In genomic region chr3:32467333-32468070, GRCh38 we compare ENCODE assay signal across 1 cellular context.
A peak's percentile ranks its signal among the peaks of the same experiment; 100 is the strongest.
TF ChIP-seq lines count a peak whose summit lies in the region.

No MANE protein-coding gene starts in this region.

TF ChIP-seq in K562, 482 proteins besides CTCF, POLR2A, EP300 and RAD21 (continues in another document):
- TF ChIP-seq L3MBTL2 (IDR thresholded peaks at IDR 0.05) (peak; percentile 59; the same call in 1 of the 2 replicates), HNRNPUL1 (IDR thresholded peaks at IDR 0.05; ENCODE audit: low read length) (no peak), MBD1 (CRISPR knock-in tag; IDR thresholded peaks at IDR 0.05) (peak; percentile 69; the same call in 1 of the 2 replicates), CXXC5 (CRISPR knock-in tag; IDR thresholded peaks at IDR 0.05) (0 out of 2 replicates have a peak, but pooled peaks have one; percentile 35), POLR3A (IDR thresholded peaks at IDR 0.05; ENCODE audit: borderline replicate concordance, extremely low read depth, insufficient read depth, insufficient read length) (no peak), RERE (CRISPR knock-in tag; IDR thresholded peaks at IDR 0.05; ENCODE audit: borderline replicate concordance) (no peak), NCOA6 (IDR thresholded peaks at IDR 0.05) (no peak), TFAP4 (CRISPR knock-in tag; IDR thresholded peaks at IDR 0.05; ENCODE audit: borderline replicate concordance) (peak; percentile 69), BRD4 (IDR thresholded peaks at IDR 0.05) (no peak), ARID3A (IDR thresholded peaks at IDR 0.05; ENCODE audit: borderline replicate concordance, low read depth, low read length) (no peak), RBFOX2 (IDR thresholded peaks at IDR 0.05; ENCODE audit: low read depth, low read length) (no peak), NCOA2 (IDR thresholded peaks at IDR 0.05; ENCODE audit: partially characterized antibody in 2 of 2) (no peak), MAX (CRISPR knock-in tag; IDR thresholded peaks at IDR 0.05) (no peak), PBX2 (CRISPR knock-in tag; IDR thresholded peaks at IDR 0.05; ENCODE audit: low read depth) (no peak), PBX2 (tag; conservative IDR thresholded peaks at IDR 0.05; ENCODE audit: low read depth) (no peak), NRF1 (conservative IDR thresholded peaks at IDR 0.05 in 1 of 2, IDR thresholded peaks at IDR 0.05 in 1 of 2) (peak; percentile 35 to 46; a peak in 3 of 4 replicates), RBBP5 (IDR thresholded peaks at IDR 0.05; ENCODE audit: borderline replicate concordance, insufficient read depth, low read length, poor library complexity, severe bottlenecking) (no peak), ZNF143 (CRISPR knock-in tag; IDR thresholded peaks at IDR 0.05) (no peak), ZEB2 (IDR thresholded peaks at IDR 0.05) (no peak), TBL1XR1 (IDR thresholded peaks at IDR 0.05; ENCODE audit: low read length in 2 of 2) (no peak), ZNF778 (CRISPR knock-in tag; IDR thresholded peaks at IDR 0.05) (no peak), YY1 (IDR thresholded peaks at IDR 0.05; ENCODE audit: borderline replicate concordance in 1 of 3, control insufficient read depth in 1 of 3, extremely low read depth in 1 of 3, insufficient read depth in 3 of 3, insufficient read length in 1 of 3, insufficient replicate concordance in 2 of 3, low read depth in 1 of 3, low read length in 2 of 3) (peak in 2 of 3 experiments; percentile 14 to 18), MITF (IDR thresholded peaks at IDR 0.05) (no peak), ZNF212 (CRISPR knock-in tag; IDR thresholded peaks at IDR 0.05) (no peak), LEF1 (IDR thresholded peaks at IDR 0.05) (no peak), NCOA1 (IDR thresholded peaks at IDR 0.05; ENCODE audit: low read depth) (no peak), ZBTB26 (CRISPR knock-in tag; IDR thresholded peaks at IDR 0.05) (no peak), ZNF23 (CRISPR knock-in tag; IDR thresholded peaks at IDR 0.05) (no peak), HMGN3 (IDR thresholded peaks at IDR 0.05; ENCODE audit: borderline replicate concordance, extremely low read depth, insufficient read length, low read depth, low read length) (peak; percentile 42), RB1 (IDR thresholded peaks at IDR 0.05; ENCODE audit: low read depth) (peak; percentile 94), CTCFL (IDR thresholded peaks at IDR 0.05; ENCODE audit: borderline replicate concordance, insufficient read depth, low read depth, low read length, poor library complexity, severe bottlenecking) (peak; percentile 79), MYC (IDR thresholded peaks at IDR 0.05; ENCODE audit: low read depth, low read length) (peak; percentile 67), MYC (CRISPR knock-in tag; IDR thresholded peaks at IDR 0.05; ENCODE audit: borderline replicate concordance, low read depth) (no peak), ZBTB33 (CRISPR knock-in tag; IDR thresholded peaks at IDR 0.05) (0 out of 2 replicates have a peak, but pooled peaks have one; percentile 27)
